19 cellular contexts compared by ENCODE assay signal in the genomic region with DNA sequence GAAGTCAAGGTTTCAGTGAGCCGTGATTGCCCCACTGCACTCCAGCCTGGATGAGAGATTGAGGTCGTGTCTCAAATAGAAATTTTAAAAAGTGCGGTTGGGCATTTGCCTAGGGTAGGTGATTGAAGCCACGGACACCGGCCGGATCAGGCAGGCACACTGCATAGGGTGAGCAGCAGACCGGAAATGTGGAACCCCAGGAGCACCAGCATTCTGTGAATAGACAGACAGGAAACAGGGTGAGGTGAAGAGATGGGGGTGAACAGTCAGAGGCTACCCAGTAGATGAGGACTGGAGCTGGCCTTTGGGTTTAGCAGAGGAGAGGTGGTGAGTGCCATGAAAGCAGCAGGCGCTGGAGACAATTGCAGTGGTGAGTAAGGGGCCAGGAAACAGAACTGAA. TPM values are rescaled to one million over a fixed set of nuclear protein-coding genes. Genes with fewer than 3 reads are reported as not detected.
DNase-seq lines count a peak whose midpoint lies in the region; ATAC-seq and TF ChIP-seq lines count a peak whose summit lies in the region.
"Had no signal": no experiment of that assay in that cellular context is flagged by ENCODE, and none has a peak within 500 bp of the region (broad histone marks: within the 10 kb centered on the region; RNA-seq: fewer than 3 reads in every experiment).

No MANE protein-coding gene starts in this region.

- peaks cover 18 to 80% (median 56%) of the 10 kb centered on the region in 11 experiments for H3K36me3 ChIP-seq in BLaER1 treated with 17β-estradiol and CSF1 and Interleukin-3, amounts not matched to agents 10 nM and 100 nM
- H3K36me3 ChIP-seq: uterus had no signal

- H4K20me1 ChIP-seq in BLaER1 treated with 17β-estradiol and CSF1 and Interleukin-3, amounts not matched to agents 10 nM and 100 nM, result peaks cover 0 to 99% (median 7%) of the 10 kb centered on the region in 11 experiments; a peak in 10 of 22 replicates

- peak; percentile 39 for DNase-seq in KBM-7
- no peak for DNase-seq in activated T-helper 1 cell treated with anti-CD3 and anti-CD28 coated beads, Interleukin-12 subunit alpha, Interleukin-12 subunit beta, Interleukin-2, Interleukin-4 antibody, amounts not matched to agents 30 ng/mL and 10 ng/mL and 1 ng/mL, durations not matched to agents 14 hours and 24 hours and 36 hours (ENCODE audit: low spot score)
- DNase-seq in natural killer cell, result no peak
- DNase-seq in RKO (ENCODE audit: low spot score), result no peak
- no peak for DNase-seq in lower leg skin (ENCODE audit: low spot score in 2 of 2)
- no peak for DNase-seq in type B pancreatic cell (ENCODE audit: extremely low spot score, unreplicated experiment)
- DNase-seq: activated gamma-delta T cell; amygdala; effector memory CD4-positive, alpha-beta T cell; IMR-90; NCI-H2081 treated with DMSO at 0.1 percent for 48 hours; NCI-H526 treated with DMSO at 0.1 percent for 48 hours; PC-3; uterus; WERI-Rb-1 had no signal

- no peaks in the 10 kb centered on the region for H3K27me3 Mint-ChIP-seq in activated T-helper 1 cell treated with anti-CD3 and anti-CD28 coated beads, Interleukin-12 subunit alpha, Interleukin-12 subunit beta, Interleukin-2, Interleukin-4 antibody, amounts not matched to agents 30 ng/mL and 10 ng/mL and 1 ng/mL, durations not matched to agents 14 hours and 24 hours and 36 hours (ENCODE audit: insufficient read depth)
- H3K27me3 Mint-ChIP-seq in natural killer cell (ENCODE audit: low read depth in 2 of 2) (no peaks in the 10 kb centered on the region), type B pancreatic cell (no peaks in the 10 kb centered on the region)
- H3K27me3 Mint-ChIP-seq: central memory CD8-positive, alpha-beta T cell had no signal

- no peak for TF ChIP-seq CTCF in natural killer cell (IDR thresholded peaks at IDR 0.05)
- TF ChIP-seq CTCF in lower leg skin (IDR thresholded peaks at IDR 0.05), result no peak
- TF ChIP-seq CTCF in type B pancreatic cell (conservative IDR thresholded peaks at IDR 0.05), result no peak

- in situ Hi-C loops in KBM-7 (cut with MboI; ENCODE audit: low pct_unique_long_range_greater_than_20kb, low sequenced_read_pairs), result no loop called here

- H3K27ac Mint-ChIP-seq in activated T-helper 1 cell treated with anti-CD3 and anti-CD28 coated beads, Interleukin-12 subunit alpha, Interleukin-12 subunit beta, Interleukin-2, Interleukin-4 antibody, amounts not matched to agents 30 ng/mL and 10 ng/mL and 1 ng/mL, durations not matched to agents 14 hours and 24 hours and 36 hours, result peak overlapping the region; percentile 65
- peak overlapping the region in 1 of 2 donors; percentile 1 for H3K27ac Mint-ChIP-seq in natural killer cell
- no peak overlapping the region for H3K27ac Mint-ChIP-seq in type B pancreatic cell

- WGBS in lower leg skin, 2 donors, result 86 to 90% methylated on average over 8 of the region's 8 CpGs

- no peak overlapping the region for H3K4me3 Mint-ChIP-seq in activated T-helper 1 cell treated with anti-CD3 and anti-CD28 coated beads, Interleukin-12 subunit alpha, Interleukin-12 subunit beta, Interleukin-2, Interleukin-4 antibody, amounts not matched to agents 30 ng/mL and 10 ng/mL and 1 ng/mL, durations not matched to agents 14 hours and 24 hours and 36 hours
- H3K4me3 Mint-ChIP-seq in natural killer cell, result no peak overlapping the region
- H3K4me3 Mint-ChIP-seq in type B pancreatic cell, result no peak overlapping the region
- H3K4me3 Mint-ChIP-seq: central memory CD8-positive, alpha-beta T cell had no signal

- peak overlapping the region in 5 of 10 experiments; percentile 34 to 52 (median 40); a peak in 8 of 20 replicates for H3K4me3 ChIP-seq in BLaER1 treated with 17β-estradiol and CSF1 and Interleukin-3, amounts not matched to agents 10 nM and 100 nM
- no peak overlapping the region for H3K4me3 ChIP-seq in lower leg skin (ENCODE audit: low read depth, poor library complexity, severe bottlenecking)
- H3K4me3 ChIP-seq: uterus had no signal

- H3K4me2 ChIP-seq in BLaER1 treated with 17β-estradiol and CSF1 and Interleukin-3, amounts not matched to agents 10 nM and 100 nM, result peak overlapping the region; percentile 13 to 93 (median 80); a peak in 19 of 22 replicates

- H3K9me3 Mint-ChIP-seq in activated T-helper 1 cell treated with anti-CD3 and anti-CD28 coated beads, Interleukin-12 subunit alpha, Interleukin-12 subunit beta, Interleukin-2, Interleukin-4 antibody, amounts not matched to agents 30 ng/mL and 10 ng/mL and 1 ng/mL, durations not matched to agents 14 hours and 24 hours and 36 hours, result no peaks in the 10 kb centered on the region
- H3K9me3 Mint-ChIP-seq in natural killer cell (no peaks in the 10 kb centered on the region), type B pancreatic cell (no peaks in the 10 kb centered on the region)
- H3K9me3 Mint-ChIP-seq: central memory CD8-positive, alpha-beta T cell had no signal

- intact Hi-C loops in activated T-helper 1 cell treated with anti-CD3 and anti-CD28 coated beads, Interleukin-12 subunit alpha, Interleukin-12 subunit beta, Interleukin-2, Interleukin-4 antibody, amounts not matched to agents 30 ng/mL and 10 ng/mL and 1 ng/mL, durations not matched to agents 14 hours and 24 hours and 36 hours (cut with micrococcal nuclease), result no loop called here
- intact Hi-C loops in natural killer cell (cut with micrococcal nuclease), result no loop called here
- intact Hi-C loops in lower leg skin (cut with DNase I; ENCODE audit: low total_unique reads), result no loop called here

- H3K4me1 Mint-ChIP-seq in activated T-helper 1 cell treated with anti-CD3 and anti-CD28 coated beads, Interleukin-12 subunit alpha, Interleukin-12 subunit beta, Interleukin-2, Interleukin-4 antibody, amounts not matched to agents 30 ng/mL and 10 ng/mL and 1 ng/mL, durations not matched to agents 14 hours and 24 hours and 36 hours (ENCODE audit: low read depth), result peaks cover 5% of the 10 kb centered on the region
- peaks cover 11 to 36% of the 10 kb centered on the region in 2 donors for H3K4me1 Mint-ChIP-seq in natural killer cell
- H3K4me1 Mint-ChIP-seq in type B pancreatic cell (ENCODE audit: unreplicated experiment), result peaks cover 20% of the 10 kb centered on the region

- no peaks in the 10 kb centered on the region for H3K27me3 ChIP-seq in BLaER1 treated with 17β-estradiol and CSF1 and Interleukin-3, amounts not matched to agents 10 nM and 100 nM
- H3K27me3 ChIP-seq: uterus had no signal

- ATAC-seq in natural killer cell (peak in 2 of 3 donors; percentile 28 to 41), GM21515 (IDR thresholded peaks at IDR 0.05; ENCODE audit: unreplicated experiment) (no peak)
- ATAC-seq: PC-3, sciatic nerve had no signal

- H3K4me1 ChIP-seq in BLaER1 treated with 17β-estradiol and CSF1 and Interleukin-3, amounts not matched to agents 10 nM and 100 nM, result peaks cover 17 to 82% (median 52%) of the 10 kb centered on the region in 10 experiments
- H3K4me1 ChIP-seq: uterus had no signal

- peak overlapping the region in 9 of 11 experiments; percentile 5 to 89 (median 80); a peak in 13 of 22 replicates for H3K27ac ChIP-seq in BLaER1 treated with 17β-estradiol and CSF1 and Interleukin-3, amounts not matched to agents 10 nM and 100 nM
- H3K27ac ChIP-seq: uterus, WERI-Rb-1 had no signal

- peaks cover 1% of the 10 kb centered on the region for H3K36me3 Mint-ChIP-seq in activated T-helper 1 cell treated with anti-CD3 and anti-CD28 coated beads, Interleukin-12 subunit alpha, Interleukin-12 subunit beta, Interleukin-2, Interleukin-4 antibody, amounts not matched to agents 30 ng/mL and 10 ng/mL and 1 ng/mL, durations not matched to agents 14 hours and 24 hours and 36 hours (ENCODE audit: low read depth)
- H3K36me3 Mint-ChIP-seq in natural killer cell (no peaks in the 10 kb centered on the region), type B pancreatic cell (peaks cover 21% of the 10 kb centered on the region)

- peak overlapping the region in 6 of 11 experiments; percentile 46 to 72 (median 67); a peak in 11 of 22 replicates for H3K9ac ChIP-seq in BLaER1 treated with 17β-estradiol and CSF1 and Interleukin-3, amounts not matched to agents 10 nM and 100 nM

- no peaks in the 10 kb centered on the region for H3K9me3 ChIP-seq in BLaER1 treated with 17β-estradiol and CSF1 and Interleukin-3, amounts not matched to agents 10 nM and 100 nM (replicated peaks in 1 of 11)
- H3K9me3 ChIP-seq: uterus had no signal

- TF ChIP-seq POLR2A in lower leg skin (IDR thresholded peaks at IDR 0.05), result no peak

RNA-seq across cellular contexts. Expression of a gene that starts 43.5 kb away (rescaled TPM):
- total RNA-seq in activated T-helper 1 cell treated with anti-CD3 and anti-CD28 coated beads, Interleukin-12 subunit alpha, Interleukin-12 subunit beta, Interleukin-2, Interleukin-4 antibody, amounts not matched to agents 30 ng/mL and 10 ng/mL and 1 ng/mL, durations not matched to agents 14 hours and 24 hours and 36 hours, result 56.8 and 60.3 TPM in 2 replicates
- 10 to 100 TPM; 42.1 to 75.4 (median 51.7) TPM for total RNA-seq in natural killer cell
- 10 to 100 TPM; 31.9 to 61.7 (median 48.5) TPM for total RNA-seq in lower leg skin
- 47.8 and 57.0 TPM in 2 replicates for total RNA-seq in type B pancreatic cell (ENCODE audit: low replicate concordance)
